22 cellular contexts compared by ENCODE assay signal in genomic region chr4:133775881-133776280, GRCh38.
DNase-seq lines count a peak whose midpoint lies in the region; ATAC-seq, FAIRE-seq and TF ChIP-seq lines count a peak whose summit lies in the region.
"Had no signal": no experiment of that assay in that cellular context is flagged by ENCODE, and none has a peak within 500 bp of the region (broad histone marks: within the 10 kb centered on the region; RNA-seq: fewer than 3 reads in every experiment).

No MANE protein-coding gene starts in this region.

- no peaks in the 10 kb centered on the region for H3K27me3 ChIP-seq in bronchial epithelial cell (ENCODE audit: control insufficient read depth, insufficient read depth, low read length)
- H3K27me3 ChIP-seq: thyroid gland had no signal

- no peak for FAIRE-seq in bronchial epithelial cell (lab: Jason Lieb, UNC)
- FAIRE-seq: GM12891 had no signal

- H3K36me3 ChIP-seq in bronchial epithelial cell (ENCODE audit: control insufficient read depth, insufficient read depth, low read length): no peaks in the 10 kb centered on the region
- H3K36me3 ChIP-seq: thyroid gland had no signal

- H3K4me3 ChIP-seq in NB4 (ENCODE audit: low read depth, low read length): no peak overlapping the region
- no peak overlapping the region for H3K4me3 ChIP-seq in bronchial epithelial cell (ENCODE audit: low read depth, low read length)
- H3K4me3 ChIP-seq: thyroid gland had no signal

- peak; percentile 54 for DNase-seq in EH (ENCODE audit: low read depth)
- peak; percentile 1 for DNase-seq in NB4 (ENCODE audit: low read depth)
- peak; percentile 47 for DNase-seq in bronchial epithelial cell (ENCODE audit: low read depth)
- DNase-seq in iris pigment epithelial cell (ENCODE audit: low read depth): peak; percentile 71
- DNase-seq in NCI-H69 (lab: John Stamatoyannopoulos, UW): no peak
- DNase-seq: ACHN; activated T-cell treated with anti-CD3 and anti-CD28 coated beads, Interleukin-2, amount 50 U/mL, for 72 hours; erythroblast; H7; NCI-H2107; NCI-H524 treated with DMSO at 0.1 percent for 48 hours; Right ventricle myocardium superior; stimulated activated CD4-positive, alpha-beta T cell treated with anti-CD3 and anti-CD28 coated beads, Interleukin-1b, Interleukin-23, amount 100 ng/mL, for 48 hours; stimulated activated naive CD4-positive, alpha-beta T cell; SW 1271; thyroid gland had no signal

- TF ChIP-seq POLR2A in NB4 (IDR thresholded peaks at IDR 0.05; ENCODE audit: extremely low read depth, insufficient read length): no peak

- ATAC-seq in GM21786 (IDR thresholded peaks at IDR 0.05; ENCODE audit: unreplicated experiment): no peak
- no peak for ATAC-seq in HG03135 (IDR thresholded peaks at IDR 0.05; ENCODE audit: unreplicated experiment)
- no peak for ATAC-seq in GM19324 (IDR thresholded peaks at IDR 0.05; ENCODE audit: low FRiP score, unreplicated experiment)
- ATAC-seq: activated naive CD4-positive, alpha-beta T cell treated with anti-CD3 and anti-CD28 coated beads, Interleukin-2, amount 50 U/mL, for 72 hours; activated T-cell treated with anti-CD3 and anti-CD28 coated beads, Interleukin-2, amount 50 U/mL, for 72 hours; left lobe of liver had no signal

- TF ChIP-seq CTCF in NB4 (IDR thresholded peaks at IDR 0.05; ENCODE audit: low read depth, low read length) (no peak), bronchial epithelial cell (IDR thresholded peaks at IDR 0.05; ENCODE audit: insufficient read depth, low read length, severe bottlenecking) (no peak)
